In the genomic region with DNA sequence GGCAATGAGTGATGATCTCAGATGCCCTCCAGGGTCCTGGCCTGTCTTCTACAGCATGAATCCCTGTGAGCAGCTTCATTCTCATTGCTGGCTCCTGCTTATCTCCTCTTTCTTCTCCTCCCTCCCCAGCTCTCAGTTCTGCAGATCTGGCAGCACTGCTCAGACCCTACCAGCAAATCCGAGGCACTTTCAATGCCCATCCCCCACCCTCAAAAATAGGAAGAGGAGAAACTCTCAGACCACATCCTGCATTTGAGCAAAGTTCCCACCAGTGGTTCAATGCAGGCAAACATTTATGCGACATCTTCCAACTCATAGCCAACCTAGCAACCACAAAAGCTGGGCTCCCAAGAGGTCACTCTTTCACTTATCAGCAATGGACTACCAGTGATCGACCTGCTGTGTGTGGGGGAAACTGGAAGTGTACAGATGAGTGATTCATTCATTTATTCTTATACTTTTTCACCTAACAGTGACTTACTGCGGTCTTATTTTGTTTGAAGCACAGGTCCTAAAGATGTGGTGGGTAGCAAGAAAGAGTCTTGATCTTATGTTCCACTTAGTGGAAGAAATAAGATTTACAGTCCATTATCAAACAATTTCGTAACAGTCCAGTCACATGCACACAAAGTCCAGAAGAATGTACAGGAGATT, we compare ENCODE assay signal across 9 cellular contexts. TPM values are rescaled to one million over a fixed set of nuclear protein-coding genes. Genes with fewer than 3 reads are reported as not detected.
DNase-seq lines count a peak whose midpoint lies in the region; ATAC-seq and TF ChIP-seq lines count a peak whose summit lies in the region.
"Had no signal": no experiment of that assay in that cellular context is flagged by ENCODE, and none has a peak within 500 bp of the region (broad histone marks: within the 10 kb centered on the region; RNA-seq: fewer than 3 reads in every experiment).

No MANE protein-coding gene starts in this region.

- peaks cover 9% of the 10 kb centered on the region for H3K36me3 Mint-ChIP-seq in activated CD8-positive, alpha-beta T cell treated with anti-CD3 and anti-CD28 coated beads, Interleukin-2, amount 10 ng/mL, durations not matched to agents 7 days and 5 days (ENCODE audit: low read depth)
- no peaks in the 10 kb centered on the region for H3K36me3 Mint-ChIP-seq in natural killer cell treated with Interleukin-12 subunit alpha and Interleukin-12 subunit beta and Interleukin-15 and Interleukin-18, amount 100 ng/mL, for 72 hours

- H3K27ac ChIP-seq in RWPE1 = no peak overlapping the region
- H3K27ac ChIP-seq: SJSA1 had no signal

- H3K9me3 Mint-ChIP-seq in activated CD8-positive, alpha-beta T cell treated with anti-CD3 and anti-CD28 coated beads, Interleukin-2, amount 10 ng/mL, durations not matched to agents 7 days and 5 days (ENCODE audit: insufficient read depth) = no peaks in the 10 kb centered on the region
- no peaks in the 10 kb centered on the region for H3K9me3 Mint-ChIP-seq in natural killer cell treated with Interleukin-12 subunit alpha and Interleukin-12 subunit beta and Interleukin-15 and Interleukin-18, amount 100 ng/mL, for 72 hours

- in situ Hi-C loops in ACHN (cut with HindIII; ENCODE audit: low pct_ligation_motif_present, low pct_unique_long_range_greater_than_20kb, low sequenced_read_pairs) = no loop called here

- peaks cover 93% of the 10 kb centered on the region for H3K4me1 Mint-ChIP-seq in activated CD8-positive, alpha-beta T cell treated with anti-CD3 and anti-CD28 coated beads, Interleukin-2, amount 10 ng/mL, durations not matched to agents 7 days and 5 days (ENCODE audit: low read depth)
- H3K4me1 Mint-ChIP-seq in natural killer cell treated with Interleukin-12 subunit alpha and Interleukin-12 subunit beta and Interleukin-15 and Interleukin-18, amount 100 ng/mL, for 72 hours (ENCODE audit: low read depth in 2 of 2) = peaks cover 84 to 93% of the 10 kb centered on the region in 2 donors

- DNase-seq in GM20000 (ENCODE audit: low spot score) (peak; percentile 75), ACHN (no peak), NCI-H2171 (lab: John Stamatoyannopoulos, UW) (no peak), RWPE1 (ENCODE audit: low spot score) (no peak)
- peak; percentile 81 for DNase-seq in activated CD8-positive, alpha-beta T cell treated with anti-CD3 and anti-CD28 coated beads, Interleukin-2, amount 10 ng/mL, durations not matched to agents 7 days and 5 days
- DNase-seq in natural killer cell treated with Interleukin-12 subunit alpha and Interleukin-12 subunit beta and Interleukin-15 and Interleukin-18, amount 100 ng/mL, for 72 hours (ENCODE audit: low spot score) = peak; percentile 82

- H3K27me3 Mint-ChIP-seq in activated CD8-positive, alpha-beta T cell treated with anti-CD3 and anti-CD28 coated beads, Interleukin-2, amount 10 ng/mL, durations not matched to agents 7 days and 5 days (ENCODE audit: low read depth) = no peaks in the 10 kb centered on the region
- no peaks in the 10 kb centered on the region for H3K27me3 Mint-ChIP-seq in natural killer cell treated with Interleukin-12 subunit alpha and Interleukin-12 subunit beta and Interleukin-15 and Interleukin-18, amount 100 ng/mL, for 72 hours

- TF ChIP-seq CTCF in GM12872 (IDR thresholded peaks at IDR 0.05; ENCODE audit: insufficient read depth, low read depth, low read length) (0 out of 3 replicates have a peak, but pooled peaks have one; percentile 8), GM20000 (IDR thresholded peaks at IDR 0.05; ENCODE audit: extremely low read depth, missing control alignments) (no peak), RWPE1 (conservative IDR thresholded peaks at IDR 0.05; ENCODE audit: low read depth) (no peak)

- CTCF ChIA-PET in activated CD8-positive, alpha-beta T cell treated with anti-CD3 and anti-CD28 coated beads, Interleukin-2, amount 10 ng/mL, durations not matched to agents 7 days and 5 days (lab: Charles Lee) = interaction anchor here (0.7 to 16.1 kb wide), 13 partner anchors 10 to 372 kb away, joined by 3 to 528 read pairs (median 4); a partner anchor contains a TSS
- CTCF ChIA-PET in RWPE1 (lab: Yijun Ruan, JAX) = interaction anchor here (0.6 to 1.2 kb wide), 2 partner anchors 92 to 100 kb away, joined by 3 read pairs; no protein-coding TSS in a partner anchor

- POLR2A ChIA-PET in activated CD8-positive, alpha-beta T cell treated with anti-CD3 and anti-CD28 coated beads, Interleukin-2, amount 10 ng/mL, durations not matched to agents 7 days and 5 days (lab: Charles Lee) = interaction anchor here (0.9 to 11.0 kb wide), 6 partner anchors 15 to 371 kb away, joined by 3 to 570 read pairs (median 4); a partner anchor contains a TSS
- POLR2A ChIA-PET in RWPE1 (lab: Yijun Ruan, JAX; ENCODE audit: low non-redundant PET) = no interaction called here

- H3K27ac Mint-ChIP-seq in activated CD8-positive, alpha-beta T cell treated with anti-CD3 and anti-CD28 coated beads, Interleukin-2, amount 10 ng/mL, durations not matched to agents 7 days and 5 days = peak overlapping the region; percentile 89
- peak overlapping the region; percentile 85 to 87 for H3K27ac Mint-ChIP-seq in natural killer cell treated with Interleukin-12 subunit alpha and Interleukin-12 subunit beta and Interleukin-15 and Interleukin-18, amount 100 ng/mL, for 72 hours

- peak; percentile 57 for ATAC-seq in HG03520 (IDR thresholded peaks at IDR 0.05; ENCODE audit: unreplicated experiment)
- peak; percentile 47 for ATAC-seq in activated CD8-positive, alpha-beta T cell treated with anti-CD3 and anti-CD28 coated beads, Interleukin-2, amount 10 ng/mL, durations not matched to agents 7 days and 5 days
- ATAC-seq in natural killer cell treated with Interleukin-12 subunit alpha and Interleukin-12 subunit beta and Interleukin-15 and Interleukin-18, amount 100 ng/mL, for 72 hours = peak; percentile 91 to 92

- H3K4me3 Mint-ChIP-seq in activated CD8-positive, alpha-beta T cell treated with anti-CD3 and anti-CD28 coated beads, Interleukin-2, amount 10 ng/mL, durations not matched to agents 7 days and 5 days = peak overlapping the region; percentile 65
- H3K4me3 Mint-ChIP-seq in natural killer cell treated with Interleukin-12 subunit alpha and Interleukin-12 subunit beta and Interleukin-15 and Interleukin-18, amount 100 ng/mL, for 72 hours = peak overlapping the region; percentile 76

RNA-seq across cellular contexts. Expression of a gene that starts 5.8 kb away (rescaled TPM):
- 10 to 100 TPM; 23.8 to 27.0 TPM for total RNA-seq in activated CD8-positive, alpha-beta T cell treated with anti-CD3 and anti-CD28 coated beads, Interleukin-2, amount 10 ng/mL, durations not matched to agents 7 days and 5 days
- total RNA-seq in natural killer cell treated with Interleukin-12 subunit alpha and Interleukin-12 subunit beta and Interleukin-15 and Interleukin-18, amount 100 ng/mL, for 72 hours = 10 to 100 TPM in 1 of 2 donors, 1 to 10 TPM in 1; 4.3 to 30.6 TPM
- total RNA-seq: SJSA1 had no signal

RNA-seq across cellular contexts. Expression of a gene that starts 21.3 kb away (rescaled TPM):
- total RNA-seq in activated CD8-positive, alpha-beta T cell treated with anti-CD3 and anti-CD28 coated beads, Interleukin-2, amount 10 ng/mL, durations not matched to agents 7 days and 5 days = 100 to 1,000 TPM; 262 to 275 TPM
- 100 to 1,000 TPM; 103 to 118 TPM for total RNA-seq in natural killer cell treated with Interleukin-12 subunit alpha and Interleukin-12 subunit beta and Interleukin-15 and Interleukin-18, amount 100 ng/mL, for 72 hours
- total RNA-seq: SJSA1 had no signal

Comparison
In these comparisons a context has a peak if more than half of its experiments do, and no peak if none do; other contexts are left out.
1. DNase-seq: peak in GM20000 (single experiment), activated CD8-positive, alpha-beta T cell treated with anti-CD3 and anti-CD28 coated beads, Interleukin-2, amount 10 ng/mL, durations not matched to agents 7 days and 5 days (single experiment) and natural killer cell treated with Interleukin-12 subunit alpha and Interleukin-12 subunit beta and Interleukin-15 and Interleukin-18, amount 100 ng/mL, for 72 hours (single experiment); none in ACHN (single experiment), NCI-H2171 (single experiment) and RWPE1 (single experiment).
2. Peak in every context shown above with its lines, with median percentiles within 50 percentile points of each other: ATAC-seq.